Comparison of ENCODE assay signal across 15 cellular contexts in genomic region chr18:45456076-45457066, GRCh38.
DNase-seq lines count a peak whose midpoint lies in the region; ATAC-seq and TF ChIP-seq lines count a peak whose summit lies in the region.
"Had no signal": no experiment of that assay in that cellular context is flagged by ENCODE, and none has a peak within 500 bp of the region (broad histone marks: within the 10 kb centered on the region; RNA-seq: fewer than 3 reads in every experiment).

No MANE protein-coding gene starts in this region.

- no peaks in the 10 kb centered on the region for H3K79me2 ChIP-seq in mesendoderm (ENCODE audit: control insufficient read depth, insufficient read depth, low read length)

- H3K4me1 Mint-ChIP-seq in progenitor cell of endocrine pancreas (ENCODE audit: low read depth): peaks cover 2% of the 10 kb centered on the region

- H3K27ac ChIP-seq in mesendoderm (ENCODE audit: low read depth, low read length): no peak overlapping the region
- H3K27ac ChIP-seq: ovary had no signal

- H3K4me3 Mint-ChIP-seq in progenitor cell of endocrine pancreas (ENCODE audit: low read depth): no peak overlapping the region

- no peak overlapping the region for H2BK15ac ChIP-seq in mesendoderm (replicated peaks; ENCODE audit: low read depth)

- H2BK120ac ChIP-seq in mesendoderm (ENCODE audit: low read depth, low read length): no peak overlapping the region

- H3K9me3 Mint-ChIP-seq in progenitor cell of endocrine pancreas (ENCODE audit: low read depth): peaks cover 3% of the 10 kb centered on the region

- DNase-seq in NAMALWA (ENCODE audit: low spot score) (peak; percentile 26), SHP77 treated with DMSO at 0.1 percent for 48 hours (lab: John Stamatoyannopoulos, UW) (peak; percentile 49), mesendoderm (peak; percentile 22), cerebellar nuclear complex (lab: John Stamatoyannopoulos, UW) (no peak), progenitor cell of endocrine pancreas (ENCODE audit: low spot score, unreplicated experiment) (no peak), putamen (ENCODE audit: low spot score) (no peak)
- DNase-seq: activated CD4-positive, alpha-beta T cell treated with anti-CD3 and anti-CD28 coated beads, Interleukin-2, amount 50 U/mL, for 4 hours; activated naive CD4-positive, alpha-beta T cell treated with anti-CD3 and anti-CD28 coated beads, Interleukin-2, amount 50 U/mL, for 16 hours; kidney glomerular epithelial cell; NCI-H2107; stimulated activated CD4-positive, alpha-beta T cell treated with anti-CD3 and anti-CD28 coated beads, Interleukin-2, amount 100 ng/mL, for 24 hours; stimulated activated naive CD4-positive, alpha-beta T cell treated with Interleukin-2 at 50 U/mL for 16 hours had no signal

- H4K5ac ChIP-seq in mesendoderm (ENCODE audit: low read length): no peak overlapping the region

- no peak overlapping the region for H3K27ac Mint-ChIP-seq in progenitor cell of endocrine pancreas

- H3K27me3 ChIP-seq in mesendoderm (ENCODE audit: insufficient read depth, low read length, poor library complexity): no peaks in the 10 kb centered on the region
- H3K27me3 ChIP-seq: ovary had no signal

- no peaks in the 10 kb centered on the region for H3K4me1 ChIP-seq in mesendoderm (ENCODE audit: control insufficient read depth, low read depth, low read length)

- H3K9ac ChIP-seq in mesendoderm (ENCODE audit: low read length): no peak overlapping the region

- H3K56ac ChIP-seq in mesendoderm (ENCODE audit: low read length): no peak overlapping the region

- H3K4me2 ChIP-seq in mesendoderm (ENCODE audit: low read length): no peak overlapping the region

- no peak for ATAC-seq in GM18502 (IDR thresholded peaks at IDR 0.05; ENCODE audit: poor library complexity, unreplicated experiment)

- H3K18ac ChIP-seq in mesendoderm (ENCODE audit: low read length): no peak overlapping the region

- no peak overlapping the region for H2AK5ac ChIP-seq in mesendoderm (ENCODE audit: low read length)

- H3K36me3 ChIP-seq in mesendoderm (ENCODE audit: control insufficient read depth, insufficient read depth, low read length): no peaks in the 10 kb centered on the region
- H3K36me3 ChIP-seq: ovary had no signal

- TF ChIP-seq CTCF in GM12873 (IDR thresholded peaks at IDR 0.05; ENCODE audit: insufficient read depth, low read depth, low read length, missing control alignments) (peak; percentile 10), progenitor cell of endocrine pancreas (IDR thresholded peaks at IDR 0.05; ENCODE audit: unreplicated experiment) (no peak)

- no CpG with 5 or more reads among the region's 5 CpGs for WGBS in mesendoderm (ENCODE audit: extremely low coverage, insufficient coverage, low lambda C conversion rate)

- H3K27me3 Mint-ChIP-seq in progenitor cell of endocrine pancreas: peaks cover 8% of the 10 kb centered on the region

- H3K36me3 Mint-ChIP-seq in progenitor cell of endocrine pancreas (ENCODE audit: insufficient read depth): no peaks in the 10 kb centered on the region

- H4K8ac ChIP-seq in mesendoderm (ENCODE audit: low read depth, low read length): no peak overlapping the region

- no peak overlapping the region for H3K4me3 ChIP-seq in mesendoderm (ENCODE audit: low read length)
- H3K4me3 ChIP-seq: ovary had no signal

- no peak overlapping the region for H3K4ac ChIP-seq in mesendoderm (ENCODE audit: low read depth, low read length)

- H2BK5ac ChIP-seq in mesendoderm (ENCODE audit: low read length): no peak overlapping the region

- H3K79me1 ChIP-seq in mesendoderm (ENCODE audit: low read length): no peaks in the 10 kb centered on the region

- H3K23ac ChIP-seq in mesendoderm (ENCODE audit: low read length): no peak overlapping the region

Comparison
In these comparisons a context has a peak if more than half of its experiments do, and no peak if none do; other contexts are left out.
1. DNase-seq: peak in NAMALWA (single experiment), SHP77 treated with DMSO at 0.1 percent for 48 hours (single experiment) and mesendoderm (single experiment); none in cerebellar nuclear complex (0 of 2), progenitor cell of endocrine pancreas (single experiment) and putamen (single experiment).